Comparison of ENCODE assay signal across 1 cellular context in the genomic region with DNA sequence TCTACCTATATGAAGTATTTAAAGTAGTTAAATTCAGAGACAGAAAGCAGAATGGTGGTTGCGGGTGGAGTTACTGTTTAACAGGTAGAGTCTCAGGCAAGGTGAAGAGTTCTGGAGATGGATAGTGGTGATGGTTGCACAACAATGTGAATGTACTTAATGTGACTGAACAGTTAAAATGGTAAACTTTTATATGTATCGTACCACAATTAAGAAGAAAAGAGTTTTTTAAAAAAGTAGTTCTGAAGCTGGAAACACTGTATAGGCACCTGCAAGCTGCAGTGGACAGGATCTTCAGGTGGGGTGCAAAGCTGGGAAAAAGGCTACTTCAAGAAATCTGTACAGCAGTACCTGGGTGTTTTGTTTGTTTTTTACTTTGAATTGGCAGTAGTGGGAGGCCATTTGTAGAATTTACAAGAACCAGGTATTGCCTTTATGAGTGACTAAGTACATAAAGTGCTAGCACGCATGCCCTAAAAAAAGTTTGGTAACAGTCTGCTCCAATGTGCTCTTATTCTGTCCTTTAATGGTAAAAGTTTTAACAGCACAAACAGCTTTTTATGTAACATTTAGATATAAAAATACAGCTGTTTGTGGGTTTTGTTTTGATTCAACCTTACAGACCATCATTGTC.
TF ChIP-seq lines count a peak whose summit lies in the region.

No MANE protein-coding gene starts in this region.

TF ChIP-seq in SK-N-SH, 30 proteins besides CTCF, POLR2A, EP300 and RAD21:
- TF ChIP-seq GATA2 (CRISPR knock-in tag; IDR thresholded peaks at IDR 0.05) (no peak), FOXM1 (IDR thresholded peaks at IDR 0.05; ENCODE audit: low read depth) (no peak), CHD2 (IDR thresholded peaks at IDR 0.05; ENCODE audit: low read length, partially characterized antibody) (no peak), RCOR1 (IDR thresholded peaks at IDR 0.05; ENCODE audit: low read length) (no peak), MXI1 (IDR thresholded peaks at IDR 0.05; ENCODE audit: low read depth, low read length) (no peak), TCF12 (IDR thresholded peaks at IDR 0.05) (no peak), YY1 (IDR thresholded peaks at IDR 0.05; ENCODE audit: low read depth) (no peak), FOXJ3 (CRISPR knock-in tag; IDR thresholded peaks at IDR 0.05) (no peak), EZH2phosphoT487 (IDR thresholded peaks at IDR 0.05; ENCODE audit: borderline replicate concordance, low read depth) (no peak), RFX5 (IDR thresholded peaks at IDR 0.05; ENCODE audit: low read length) (no peak), SIN3A (IDR thresholded peaks at IDR 0.05; ENCODE audit: borderline replicate concordance, low read depth, low read length) (no peak), TEAD4 (IDR thresholded peaks at IDR 0.05; ENCODE audit: borderline replicate concordance, insufficient read depth) (no peak), ELF1 (IDR thresholded peaks at IDR 0.05) (no peak)
- TF ChIP-seq, protein P1, sequence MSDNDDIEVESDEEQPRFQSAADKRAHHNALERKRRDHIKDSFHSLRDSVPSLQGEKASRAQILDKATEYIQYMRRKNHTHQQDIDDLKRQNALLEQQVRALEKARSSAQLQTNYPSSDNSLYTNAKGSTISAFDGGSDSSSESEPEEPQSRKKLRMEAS (IDR thresholded peaks at IDR 0.05; ENCODE audit: low read depth): no peak
- TF ChIP-seq, protein P2, sequence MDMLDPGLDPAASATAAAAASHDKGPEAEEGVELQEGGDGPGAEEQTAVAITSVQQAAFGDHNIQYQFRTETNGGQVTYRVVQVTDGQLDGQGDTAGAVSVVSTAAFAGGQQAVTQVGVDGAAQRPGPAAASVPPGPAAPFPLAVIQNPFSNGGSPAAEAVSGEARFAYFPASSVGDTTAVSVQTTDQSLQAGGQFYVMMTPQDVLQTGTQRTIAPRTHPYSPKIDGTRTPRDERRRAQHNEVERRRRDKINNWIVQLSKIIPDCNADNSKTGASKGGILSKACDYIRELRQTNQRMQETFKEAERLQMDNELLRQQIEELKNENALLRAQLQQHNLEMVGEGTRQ (IDR thresholded peaks at IDR 0.05; ENCODE audit: borderline replicate concordance, low read depth, low read length): no peak
- TF ChIP-seq, protein P3, sequence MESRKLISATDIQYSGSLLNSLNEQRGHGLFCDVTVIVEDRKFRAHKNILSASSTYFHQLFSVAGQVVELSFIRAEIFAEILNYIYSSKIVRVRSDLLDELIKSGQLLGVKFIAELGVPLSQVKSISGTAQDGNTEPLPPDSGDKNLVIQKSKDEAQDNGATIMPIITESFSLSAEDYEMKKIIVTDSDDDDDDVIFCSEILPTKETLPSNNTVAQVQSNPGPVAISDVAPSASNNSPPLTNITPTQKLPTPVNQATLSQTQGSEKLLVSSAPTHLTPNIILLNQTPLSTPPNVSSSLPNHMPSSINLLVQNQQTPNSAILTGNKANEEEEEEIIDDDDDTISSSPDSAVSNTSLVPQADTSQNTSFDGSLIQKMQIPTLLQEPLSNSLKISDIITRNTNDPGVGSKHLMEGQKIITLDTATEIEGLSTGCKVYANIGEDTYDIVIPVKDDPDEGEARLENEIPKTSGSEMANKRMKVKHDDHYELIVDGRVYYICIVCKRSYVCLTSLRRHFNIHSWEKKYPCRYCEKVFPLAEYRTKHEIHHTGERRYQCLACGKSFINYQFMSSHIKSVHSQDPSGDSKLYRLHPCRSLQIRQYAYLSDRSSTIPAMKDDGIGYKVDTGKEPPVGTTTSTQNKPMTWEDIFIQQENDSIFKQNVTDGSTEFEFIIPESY (IDR thresholded peaks at IDR 0.05; ENCODE audit: borderline replicate concordance, low read depth): no peak
- TF ChIP-seq, protein P4, sequence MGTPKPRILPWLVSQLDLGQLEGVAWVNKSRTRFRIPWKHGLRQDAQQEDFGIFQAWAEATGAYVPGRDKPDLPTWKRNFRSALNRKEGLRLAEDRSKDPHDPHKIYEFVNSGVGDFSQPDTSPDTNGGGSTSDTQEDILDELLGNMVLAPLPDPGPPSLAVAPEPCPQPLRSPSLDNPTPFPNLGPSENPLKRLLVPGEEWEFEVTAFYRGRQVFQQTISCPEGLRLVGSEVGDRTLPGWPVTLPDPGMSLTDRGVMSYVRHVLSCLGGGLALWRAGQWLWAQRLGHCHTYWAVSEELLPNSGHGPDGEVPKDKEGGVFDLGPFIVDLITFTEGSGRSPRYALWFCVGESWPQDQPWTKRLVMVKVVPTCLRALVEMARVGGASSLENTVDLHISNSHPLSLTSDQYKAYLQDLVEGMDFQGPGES (IDR thresholded peaks at IDR 0.05; ENCODE audit: low read depth, low read length): no peak
- TF ChIP-seq, protein P5, sequence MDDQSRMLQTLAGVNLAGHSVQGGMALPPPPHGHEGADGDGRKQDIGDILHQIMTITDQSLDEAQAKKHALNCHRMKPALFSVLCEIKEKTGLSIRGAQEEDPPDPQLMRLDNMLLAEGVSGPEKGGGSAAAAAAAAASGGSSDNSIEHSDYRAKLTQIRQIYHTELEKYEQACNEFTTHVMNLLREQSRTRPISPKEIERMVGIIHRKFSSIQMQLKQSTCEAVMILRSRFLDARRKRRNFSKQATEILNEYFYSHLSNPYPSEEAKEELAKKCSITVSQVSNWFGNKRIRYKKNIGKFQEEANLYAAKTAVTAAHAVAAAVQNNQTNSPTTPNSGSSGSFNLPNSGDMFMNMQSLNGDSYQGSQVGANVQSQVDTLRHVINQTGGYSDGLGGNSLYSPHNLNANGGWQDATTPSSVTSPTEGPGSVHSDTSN (IDR thresholded peaks at IDR 0.05): no peak
